10 cellular contexts compared by ENCODE assay signal in genomic region chr5:148653840-148654781, GRCh38. TPM values are rescaled to one million over a fixed set of nuclear protein-coding genes. Genes with fewer than 3 reads are reported as not detected.
DNase-seq lines count a peak whose midpoint lies in the region; ATAC-seq and TF ChIP-seq lines count a peak whose summit lies in the region.
"Had no signal": no experiment of that assay in that cellular context is flagged by ENCODE, and none has a peak within 500 bp of the region (broad histone marks: within the 10 kb centered on the region; RNA-seq: fewer than 3 reads in every experiment).

Gene HTR4, minus strand, starts transcription at chr5:148654527. Its CDS starts 17,513 bp downstream, at chr5:148637014.

- no TSS peak for BruUV-seq in PC-3 (replicated peaks; lab: Mats Ljungman, UMichigan)

- no peak within 1 kb of the TSS for H3K4me3 Mint-ChIP-seq in HFFc6
- H3K4me3 Mint-ChIP-seq: activated T-cell treated with anti-CD3 and anti-CD28 coated beads, Interleukin-2, amount 50 U/mL, for 24 hours had no signal

- H4K91ac ChIP-seq in trophoblast cell (ENCODE audit: low read depth, low read length), result no peak within 1 kb of the TSS

- H2BK12ac ChIP-seq in trophoblast cell (ENCODE audit: low read length), result no peak within 1 kb of the TSS

- no peak within 1 kb of the TSS for H3K14ac ChIP-seq in trophoblast cell (ENCODE audit: low read length)

- WGBS in right cardiac atrium, result 3% methylated on average over 72 of the region's 72 CpGs
- WGBS in trophoblast cell (ENCODE audit: extremely low coverage, insufficient coverage, insufficient read length), result no CpG with 5 or more reads among the region's 72 CpGs
- WGBS in GM23248 (ENCODE audit: low coverage in 1 of 2, low lambda C conversion rate in 2 of 2, missing lambda C conversion rate in 2 of 2), 2 experiments, result 7 to 8% methylated on average over 38 to 50 of the region's 72 CpGs

- H2AFZ ChIP-seq in PC-3 (ENCODE audit: low read length) (no peak within 1 kb of the TSS), trophoblast cell (ENCODE audit: insufficient read depth, low read length, poor library complexity) (no peak within 1 kb of the TSS), GM23248 (no peak within 1 kb of the TSS)

- H3K36me3 Mint-ChIP-seq in HFFc6 (ENCODE audit: low read depth), result no peaks in the 10 kb centered on the region

- H3K27ac Mint-ChIP-seq in HFFc6, result no peak within 1 kb of the TSS
- H3K27ac Mint-ChIP-seq: activated T-cell treated with anti-CD3 and anti-CD28 coated beads, Interleukin-2, amount 50 U/mL, for 24 hours had no signal

- H2BK120ac ChIP-seq in trophoblast cell (ENCODE audit: insufficient read depth, low read length, poor library complexity), result no peak within 1 kb of the TSS

- H3K27me3 Mint-ChIP-seq in HFFc6 (ENCODE audit: insufficient read depth), result peaks cover 10% of the 10 kb centered on the region

- POLR2A ChIA-PET in PC-3 (lab: Charles Lee; ENCODE audit: unreplicated experiment), result no interaction called here

- no peaks in the 10 kb centered on the region for H3K9me3 Mint-ChIP-seq in HFFc6
- H3K9me3 Mint-ChIP-seq: activated T-cell treated with anti-CD3 and anti-CD28 coated beads, Interleukin-2, amount 50 U/mL, for 24 hours had no signal

- in situ Hi-C loops in G401 (cut with HindIII; ENCODE audit: low sequenced_read_pairs), result no loop called here
- in situ Hi-C loops in GM23248 (cut with MboI), result no loop called here

- CTCF ChIA-PET in PC-3 (lab: Charles Lee), result no interaction called here

- H3K27ac ChIP-seq in PC-3 (ENCODE audit: low read length) (no peak within 1 kb of the TSS), right cardiac atrium (ENCODE audit: low read length) (peak within 1 kb of the TSS; percentile 36), trophoblast cell (ENCODE audit: low read depth, low read length) (no peak within 1 kb of the TSS), GM23248 (no peak within 1 kb of the TSS)

- H3K27me3 ChIP-seq in H7 (ENCODE audit: control insufficient read depth, insufficient read depth, low read length) (peaks cover 37% of the 10 kb centered on the region), PC-3 (ENCODE audit: low read length) (peaks cover 96% of the 10 kb centered on the region), right cardiac atrium (ENCODE audit: control insufficient read depth, insufficient read depth) (no peaks in the 10 kb centered on the region), trophoblast cell (ENCODE audit: insufficient read depth, low read length) (peaks cover 23% of the 10 kb centered on the region), GM23248 (replicated peaks; ENCODE audit: insufficient read depth) (peaks cover 10% of the 10 kb centered on the region)

- TF ChIP-seq CTCF in PC-3 (conservative IDR thresholded peaks at IDR 0.05; ENCODE audit: low read depth, low read length), result no peak
- no peak for TF ChIP-seq CTCF in HFFc6 (IDR thresholded peaks at IDR 0.05)

- no peaks in the 10 kb centered on the region for H3K9me3 ChIP-seq in PC-3 (ENCODE audit: low read length)
- no peaks in the 10 kb centered on the region for H3K9me3 ChIP-seq in right cardiac atrium (ENCODE audit: control insufficient read depth, low read length)
- peaks cover 2% of the 10 kb centered on the region for H3K9me3 ChIP-seq in trophoblast cell (ENCODE audit: insufficient read depth, low read depth, low read length)
- H3K9me3 ChIP-seq in GM23248 (ENCODE audit: low read depth), result no peaks in the 10 kb centered on the region

- H3K9ac ChIP-seq in PC-3 (ENCODE audit: low read length) (no peak within 1 kb of the TSS), trophoblast cell (ENCODE audit: low read length) (no peak within 1 kb of the TSS), GM23248 (no peak within 1 kb of the TSS)

- no peaks in the 10 kb centered on the region for H3K4me1 ChIP-seq in PC-3 (ENCODE audit: insufficient read depth, low read length)
- no peaks in the 10 kb centered on the region for H3K4me1 ChIP-seq in right cardiac atrium (ENCODE audit: control insufficient read depth, insufficient read depth, low read length)
- H3K4me1 ChIP-seq in trophoblast cell (ENCODE audit: control insufficient read depth in 1 of 2, insufficient read depth in 2 of 2, low read length in 2 of 2), result peaks cover 3 to 4% of the 10 kb centered on the region in 2 experiments
- H3K4me1 ChIP-seq in GM23248 (ENCODE audit: insufficient read depth), result no peaks in the 10 kb centered on the region

- H4K12ac ChIP-seq in trophoblast cell (ENCODE audit: low read depth, low read length), result no peak within 1 kb of the TSS

- no peak within 1 kb of the TSS for H3K18ac ChIP-seq in trophoblast cell (ENCODE audit: low read length)

- H3K4me1 Mint-ChIP-seq in HFFc6 (ENCODE audit: low read depth), result no peaks in the 10 kb centered on the region

- no peak within 1 kb of the TSS for H2BK5ac ChIP-seq in trophoblast cell (ENCODE audit: low read depth, low read length, poor library complexity)

- H4K8ac ChIP-seq in trophoblast cell (ENCODE audit: low read depth, low read length), result no peak within 1 kb of the TSS

- DNase-seq in H7 (peak; percentile 67), PC-3 (no peak), right cardiac atrium (peak; percentile 31 to 70 (median 61)), trophoblast cell (no peak), HFFc6 (no peak), G401 (ENCODE audit: low spot score) (no peak), GM23248 (no peak), mesenteric fat pad (ENCODE audit: low spot score) (no peak)
- DNase-seq: activated T-cell treated with anti-CD3 and anti-CD28 coated beads, Interleukin-2, amount 50 U/mL, for 24 hours had no signal

- no peaks in the 10 kb centered on the region for H3F3A ChIP-seq in PC-3 (ENCODE audit: low read length, unreplicated experiment)
- H3F3A ChIP-seq in GM23248 (ENCODE audit: insufficient read depth), result no peaks in the 10 kb centered on the region

- H4K20me1 ChIP-seq in PC-3 (ENCODE audit: low read length) (no peaks in the 10 kb centered on the region), GM23248 (ENCODE audit: insufficient read depth) (no peaks in the 10 kb centered on the region)

- ATAC-seq in PC-3 (peak; percentile 30), right cardiac atrium (peak; percentile 69 to 77)

- intact Hi-C loops in PC-3 (cut with micrococcal nuclease), result no loop called here
- intact Hi-C loops in right cardiac atrium (cut with DNase I), result loop anchor here in 1 of 4 donors (5.0 kb wide), 1 partner anchor 202 kb away; no protein-coding TSS in a partner anchor

- H3K4me2 ChIP-seq in PC-3 (ENCODE audit: low read length) (no peak within 1 kb of the TSS), trophoblast cell (ENCODE audit: low read length) (peak within 1 kb of the TSS; percentile 39), GM23248 (ENCODE audit: unreplicated experiment) (no peak within 1 kb of the TSS)

- no peaks in the 10 kb centered on the region for H3K79me1 ChIP-seq in trophoblast cell (ENCODE audit: low read length)

- H3K36me3 ChIP-seq in H7 (replicated peaks; ENCODE audit: control insufficient read depth, insufficient read depth, low read length), result no peaks in the 10 kb centered on the region
- no peaks in the 10 kb centered on the region for H3K36me3 ChIP-seq in PC-3 (ENCODE audit: low read depth, low read length)
- H3K36me3 ChIP-seq in trophoblast cell (ENCODE audit: control insufficient read depth in 1 of 2, insufficient read depth in 2 of 2, low read length in 2 of 2), result no peaks in the 10 kb centered on the region
- H3K36me3 ChIP-seq in GM23248 (ENCODE audit: low read depth), result no peaks in the 10 kb centered on the region

- no peak within 1 kb of the TSS for H3K23ac ChIP-seq in trophoblast cell (ENCODE audit: low read length)

- H3K9me2 ChIP-seq in PC-3 (replicated peaks; ENCODE audit: low read length) (no peaks in the 10 kb centered on the region), GM23248 (ENCODE audit: insufficient read depth) (no peaks in the 10 kb centered on the region)

- H2AK5ac ChIP-seq in trophoblast cell (ENCODE audit: low read length), result no peak within 1 kb of the TSS

- no peak within 1 kb of the TSS for H3K4ac ChIP-seq in trophoblast cell (ENCODE audit: low read depth, low read length)

- H3K79me2 ChIP-seq in PC-3 (ENCODE audit: low read length), result no peaks in the 10 kb centered on the region
- no peaks in the 10 kb centered on the region for H3K79me2 ChIP-seq in trophoblast cell (ENCODE audit: control insufficient read depth, insufficient read depth, low read length, poor library complexity)
- H3K79me2 ChIP-seq in GM23248 (ENCODE audit: insufficient read depth), result no peaks in the 10 kb centered on the region

- peak within 1 kb of the TSS; percentile 42 for H3K4me3 ChIP-seq in H7 (ENCODE audit: insufficient read depth, low read depth, low read length)
- no peak within 1 kb of the TSS for H3K4me3 ChIP-seq in PC-3 (ENCODE audit: low read length)
- H3K4me3 ChIP-seq in right cardiac atrium (ENCODE audit: low read length), result peak within 1 kb of the TSS; percentile 65
- H3K4me3 ChIP-seq in trophoblast cell (ENCODE audit: low read depth, low read length), result peak within 1 kb of the TSS; percentile 49
- no peak within 1 kb of the TSS for H3K4me3 ChIP-seq in GM23248

RNA-seq across cellular contexts. Expression of gene HTR4, which starts in this region (rescaled TPM):
- not detected in 2 replicates for total RNA-seq in H7 (2014; rRNA removed; shearing (Covaris generic))
- total RNA-seq in PC-3 (2014; rRNA removed), result not detected in 2 replicates
- 1 to 10 TPM; 7.6 to 9.1 (median 8.5) TPM for total RNA-seq in right cardiac atrium
- 1.3 TPM for polyA plus RNA-seq in right cardiac atrium
- polyA plus RNA-seq in trophoblast cell (2013), result 0.03 and 0.04 TPM in 2 replicates
- not detected for total RNA-seq in HFFc6 (2021; fragmentation: NEBNext Ultra II Directional; extraction: Animal tissue kit (Norgen Biotek cat#: 25700))
- not detected in 2 replicates for total RNA-seq in G401 (2014; rRNA removed; shearing (Covaris generic))
- total RNA-seq in GM23248 (2014; rRNA removed; shearing (Covaris generic)), result not detected in 2 replicates
- polyA plus RNA-seq in GM23248 (2016; fragmentation: Nextera tagmentation; extraction: Ambion mirVana), result not detected in 2 replicates
- total RNA-seq in mesenteric fat pad, result 0.16 TPM
- total RNA-seq: NCI-H460 had no signal

Comparison
In these comparisons a context has a peak if more than half of its experiments do, and no peak if none do; other contexts are left out.
1. Peak in DNase-seq and H3K4me3 ChIP-seq in H7; RNA of the gene not detected or under 1 TPM.
2. Peak in ATAC-seq in PC-3; RNA of the gene not detected or under 1 TPM.
3. DNase-seq: peak in right cardiac atrium (3 of 3); none in PC-3 (single experiment), trophoblast cell (0 of 2), HFFc6 (single experiment), G401 (single experiment), GM23248 (single experiment) and mesenteric fat pad (single experiment).
4. H3K4me3 ChIP-seq: peak in right cardiac atrium (single experiment) and trophoblast cell (single experiment); none in PC-3 (single experiment) and GM23248 (single experiment).